Comparison of ENCODE assay signal across 16 cellular contexts in genomic region chr7:28103984-28104628, GRCh38.
DNase-seq lines count a peak whose midpoint lies in the region; ATAC-seq, FAIRE-seq and TF ChIP-seq lines count a peak whose summit lies in the region.
"Had no signal": no experiment of that assay in that cellular context is flagged by ENCODE, and none has a peak within 500 bp of the region (broad histone marks: within the 10 kb centered on the region; RNA-seq: fewer than 3 reads in every experiment).

No MANE protein-coding gene starts in this region.

- ATAC-seq in right lobe of liver (peak; percentile 34 to 77 (median 57)), HepG2 (no peak), K562 (no peak), lower lobe of right lung (peak; percentile 42 to 47), HG02571 (IDR thresholded peaks at IDR 0.05; ENCODE audit: unreplicated experiment) (no peak), HG03521 (IDR thresholded peaks at IDR 0.05; ENCODE audit: unreplicated experiment) (no peak)

- no peak for TF ChIP-seq EP300 in HepG2 (IDR thresholded peaks at IDR 0.05; ENCODE audit: low read depth in 2 of 2, low read length in 2 of 2)
- no peak for TF ChIP-seq EP300 in HepG2 (CRISPR knock-in tag; IDR thresholded peaks at IDR 0.05; ENCODE audit: borderline replicate concordance)
- no peak for TF ChIP-seq EP300 in K562 (IDR thresholded peaks at IDR 0.05; ENCODE audit: low read length)

- DNase-seq in right lobe of liver (no peak), HepG2 (ENCODE audit: low spot score) (no peak), K562 (ENCODE audit: extremely low read depth in 1 of 4, low spot score in 3 of 4) (no peak), lower lobe of right lung (peak; percentile 46), uterus (peak; percentile 72 to 76), GM10248 (ENCODE audit: extremely low spot score) (no peak)
- DNase-seq: activated CD4-positive, alpha-beta T cell treated with anti-CD3 and anti-CD28 coated beads for 1 hour; activated T-cell treated with anti-CD3 and anti-CD28 coated beads for 4 hours; amniotic stem cell; dermis blood vessel endothelial cell; DMS79; left cardiac atrium; NCI-H187 treated with DMSO at 0.1 percent for 48 hours had no signal

- FAIRE-seq in HepG2 (lab: Jason Lieb, UNC) (no peak), K562 (lab: Jason Lieb, UNC) (no peak)

- POLR2A ChIA-PET in HepG2 (lab: Yijun Ruan, JAX), result no interaction called here
- POLR2A ChIA-PET in K562 (lab: Yijun Ruan, JAX), result no interaction called here
- POLR2A ChIA-PET in GM10248 (lab: Yijun Ruan, JAX), result no interaction called here

- H3K4me1 ChIP-seq in right lobe of liver (peaks cover 0 to 18% (median 6%) of the 10 kb centered on the region in 4 donors), HepG2 (ENCODE audit: insufficient read depth, low read length) (peaks cover 6% of the 10 kb centered on the region; the same call in 1 of the 2 replicates), K562 (replicated peaks in 1 of 2; ENCODE audit: control insufficient read depth in 2 of 2, insufficient read depth in 2 of 2, low read length in 2 of 2) (no peaks in the 10 kb centered on the region), lower lobe of right lung (no peaks in the 10 kb centered on the region), uterus (no peaks in the 10 kb centered on the region)

- no peak for TF ChIP-seq POLR2A in right lobe of liver (IDR thresholded peaks at IDR 0.05)
- TF ChIP-seq POLR2A in HepG2 (IDR thresholded peaks at IDR 0.05; ENCODE audit: insufficient read depth in 1 of 2, low read depth in 2 of 2, low read length in 2 of 2), result no peak
- TF ChIP-seq POLR2A in K562 (conservative IDR thresholded peaks at IDR 0.05), result no peak
- no peak for TF ChIP-seq POLR2A in uterus (IDR thresholded peaks at IDR 0.05)

- H3K27me3 ChIP-seq in right lobe of liver, result no peaks in the 10 kb centered on the region
- H3K27me3 ChIP-seq in HepG2 (ENCODE audit: control insufficient read depth in 1 of 2, insufficient read depth in 2 of 2, low read length in 2 of 2), result peaks cover 0 to 1% of the 10 kb centered on the region in 2 experiments; a peak in 1 of 5 replicates
- peaks cover 2 to 19% of the 10 kb centered on the region in 2 experiments; a peak in 4 of 5 replicates for H3K27me3 ChIP-seq in K562 (ENCODE audit: control insufficient read depth in 2 of 2, insufficient read depth in 2 of 2, low read length in 2 of 2)
- no peaks in the 10 kb centered on the region for H3K27me3 ChIP-seq in lower lobe of right lung (ENCODE audit: low read depth)
- no peaks in the 10 kb centered on the region for H3K27me3 ChIP-seq in uterus

- H3K36me3 ChIP-seq in right lobe of liver (no peaks in the 10 kb centered on the region), HepG2 (replicated peaks in 1 of 2; ENCODE audit: control insufficient read depth in 1 of 2, insufficient read depth in 2 of 2, low read length in 2 of 2) (no peaks in the 10 kb centered on the region), K562 (ENCODE audit: control insufficient read depth, insufficient read depth, low read length) (no peaks in the 10 kb centered on the region), lower lobe of right lung (no peaks in the 10 kb centered on the region), uterus (no peaks in the 10 kb centered on the region)

- no peak overlapping the region for H3K4me2 ChIP-seq in HepG2 (ENCODE audit: low read depth, low read length)
- no peak overlapping the region for H3K4me2 ChIP-seq in K562 (ENCODE audit: insufficient read depth, low read length)
- H3K4me2 ChIP-seq: KMS-11 had no signal

- H2AFZ ChIP-seq in HepG2 (ENCODE audit: low read length) (no peak overlapping the region), K562 (ENCODE audit: low read depth, low read length) (no peak overlapping the region)

- H3K9me1 ChIP-seq in K562 (ENCODE audit: control insufficient read depth, insufficient read depth, low read length), result no peaks in the 10 kb centered on the region

- H3K79me2 ChIP-seq in HepG2 (ENCODE audit: insufficient read depth, low read length) (no peaks in the 10 kb centered on the region), K562 (ENCODE audit: control insufficient read depth, insufficient read depth, low read length) (no peaks in the 10 kb centered on the region)

- no peaks in the 10 kb centered on the region for H4K20me1 ChIP-seq in HepG2 (ENCODE audit: insufficient read depth, low read length)
- H4K20me1 ChIP-seq in K562 (replicated peaks; ENCODE audit: control insufficient read depth, insufficient read depth, low read length), result no peaks in the 10 kb centered on the region

- TF ChIP-seq CTCF in right lobe of liver (IDR thresholded peaks at IDR 0.05) (no peak), HepG2 (CRISPR knock-in tag; IDR thresholded peaks at IDR 0.05) (no peak), K562 (IDR thresholded peaks at IDR 0.05 in 2 of 3, conservative IDR thresholded peaks at IDR 0.05 in 1 of 3; ENCODE audit: insufficient read depth in 2 of 3, low read depth in 1 of 3, low read length in 3 of 3) (no peak), lower lobe of right lung (IDR thresholded peaks at IDR 0.05) (no peak), uterus (IDR thresholded peaks at IDR 0.05) (no peak), GM10248 (IDR thresholded peaks at IDR 0.05; ENCODE audit: control extremely low read depth, extremely low read depth, low read depth, missing control alignments) (no peak)

- 58% methylated on average over 3 of the region's 3 CpGs for WGBS in right lobe of liver (ENCODE audit: insufficient coverage, low coverage, low lambda C conversion rate, missing lambda C conversion rate)
- 17% methylated on average over 3 of the region's 3 CpGs for WGBS in HepG2 (ENCODE audit: low lambda C conversion rate)
- WGBS in K562 (ENCODE audit: insufficient coverage, low coverage, missing lambda C conversion rate), result 0% methylated on average over 3 of the region's 3 CpGs

- CTCF ChIA-PET in HepG2 (lab: Yijun Ruan, JAX; ENCODE audit: low intra/inter-chr PET ratio, low total read pairs) (no interaction called here), K562 (lab: Yijun Ruan, JAX; ENCODE audit: low intra/inter-chr PET ratio) (no interaction called here), GM10248 (lab: Yijun Ruan, JAX) (no interaction called here)

- no peak for TF ChIP-seq RAD21 in HepG2 (CRISPR knock-in tag; IDR thresholded peaks at IDR 0.05)
- TF ChIP-seq RAD21 in K562 (CRISPR knock-in tag; conservative IDR thresholded peaks at IDR 0.05 in 1 of 2, IDR thresholded peaks at IDR 0.05 in 1 of 2), result no peak

- H3K9me3 ChIP-seq in right lobe of liver, result no peaks in the 10 kb centered on the region
- H3K9me3 ChIP-seq in HepG2 (ENCODE audit: low read length), result no peaks in the 10 kb centered on the region
- no peaks in the 10 kb centered on the region for H3K9me3 ChIP-seq in K562 (replicated peaks; ENCODE audit: control insufficient read depth, insufficient read depth, low read depth, low read length)
- H3K9me3 ChIP-seq in lower lobe of right lung, result no peaks in the 10 kb centered on the region
- H3K9me3 ChIP-seq in uterus, result no peaks in the 10 kb centered on the region

- intact Hi-C loops in right lobe of liver (cut with DNase I) (no loop called here), HepG2 (cut with micrococcal nuclease; ENCODE audit: unreplicated experiment) (no loop called here), K562 (cut with micrococcal nuclease) (no loop called here), lower lobe of right lung (cut with DNase I) (no loop called here), uterus (cut with DNase I; ENCODE audit: low total_unique reads) (no loop called here)

- no peak overlapping the region for H3K9ac ChIP-seq in HepG2 (ENCODE audit: insufficient read depth, low read depth, low read length)
- H3K9ac ChIP-seq in K562 (ENCODE audit: insufficient read depth in 1 of 2, low read depth in 2 of 2, low read length in 2 of 2), result no peak overlapping the region
- H3K9ac ChIP-seq: KMS-11 had no signal

- BruUV-seq in HepG2 (replicated peaks; lab: Mats Ljungman, UMichigan) (no TSS peak), K562 (replicated peaks; lab: Mats Ljungman, UMichigan) (no TSS peak)

- in situ Hi-C loops in HepG2 (cut with HindIII; ENCODE audit: extremely low pct_ligation_motif_present, low pct_unique_long_range_greater_than_20kb), result no loop called here
- in situ Hi-C loops in K562 (cut with MboI), result no loop called here

- H3K27ac ChIP-seq in right lobe of liver (no peak overlapping the region), HepG2 (ENCODE audit: extremely low read length, insufficient read depth, low read length) (no peak overlapping the region), K562 (ENCODE audit: extremely low read depth, low read depth, low read length) (no peak overlapping the region), lower lobe of right lung (no peak overlapping the region), uterus (peak overlapping the region; percentile 76)
- H3K27ac ChIP-seq: KMS-11 had no signal

- no peak overlapping the region for H3K4me3 ChIP-seq in right lobe of liver
- H3K4me3 ChIP-seq in HepG2 (replicated peaks in 1 of 3; ENCODE audit: insufficient read depth in 1 of 3, low read depth in 2 of 3, low read length in 3 of 3), result no peak overlapping the region
- H3K4me3 ChIP-seq in K562, result no peak overlapping the region
- H3K4me3 ChIP-seq in lower lobe of right lung, result no peak overlapping the region
- no peak overlapping the region for H3K4me3 ChIP-seq in uterus

TF ChIP-seq in HepG2, 621 proteins besides CTCF, POLR2A, EP300 and RAD21 (continues in another document):
- TF ChIP-seq SRSF9 (IDR thresholded peaks at IDR 0.05; ENCODE audit: borderline replicate concordance, insufficient read depth, low read depth, low read length, poor library complexity, severe bottlenecking) (no peak), ZFY (CRISPR knock-in tag; IDR thresholded peaks at IDR 0.05) (no peak)
- TF ChIP-seq, protein P1, sequence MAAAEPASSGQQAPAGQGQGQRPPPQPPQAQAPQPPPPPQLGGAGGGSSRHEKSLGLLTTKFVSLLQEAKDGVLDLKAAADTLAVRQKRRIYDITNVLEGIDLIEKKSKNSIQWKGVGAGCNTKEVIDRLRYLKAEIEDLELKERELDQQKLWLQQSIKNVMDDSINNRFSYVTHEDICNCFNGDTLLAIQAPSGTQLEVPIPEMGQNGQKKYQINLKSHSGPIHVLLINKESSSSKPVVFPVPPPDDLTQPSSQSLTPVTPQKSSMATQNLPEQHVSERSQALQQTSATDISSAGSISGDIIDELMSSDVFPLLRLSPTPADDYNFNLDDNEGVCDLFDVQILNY (CRISPR knock-in tag; conservative IDR thresholded peaks at IDR 0.05), result no peak

TF ChIP-seq in K562, 482 proteins besides CTCF, POLR2A, EP300 and RAD21 (continues in another document):
- TF ChIP-seq, protein P2, sequence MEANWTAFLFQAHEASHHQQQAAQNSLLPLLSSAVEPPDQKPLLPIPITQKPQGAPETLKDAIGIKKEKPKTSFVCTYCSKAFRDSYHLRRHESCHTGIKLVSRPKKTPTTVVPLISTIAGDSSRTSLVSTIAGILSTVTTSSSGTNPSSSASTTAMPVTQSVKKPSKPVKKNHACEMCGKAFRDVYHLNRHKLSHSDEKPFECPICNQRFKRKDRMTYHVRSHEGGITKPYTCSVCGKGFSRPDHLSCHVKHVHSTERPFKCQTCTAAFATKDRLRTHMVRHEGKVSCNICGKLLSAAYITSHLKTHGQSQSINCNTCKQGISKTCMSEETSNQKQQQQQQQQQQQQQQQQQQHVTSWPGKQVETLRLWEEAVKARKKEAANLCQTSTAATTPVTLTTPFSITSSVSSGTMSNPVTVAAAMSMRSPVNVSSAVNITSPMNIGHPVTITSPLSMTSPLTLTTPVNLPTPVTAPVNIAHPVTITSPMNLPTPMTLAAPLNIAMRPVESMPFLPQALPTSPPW (CRISPR knock-in tag; IDR thresholded peaks at IDR 0.05), result peak; percentile 36; the same call in 1 of the 2 replicates
- no peak for TF ChIP-seq PURB (CRISPR knock-in tag; IDR thresholded peaks at IDR 0.05; ENCODE audit: low read depth)

Comparison
In these comparisons a context has a peak if more than half of its experiments do, and no peak if none do; other contexts are left out.
1. ATAC-seq: peak in right lobe of liver (4 of 4) and lower lobe of right lung (2 of 2); none in HepG2 (single experiment), K562 (single experiment), HG02571 (single experiment) and HG03521 (single experiment).
2. DNase-seq: peak in lower lobe of right lung (single experiment) and uterus (2 of 2); none in right lobe of liver (0 of 3), HepG2 (single experiment), K562 (0 of 4) and GM10248 (single experiment).
3. H3K27ac ChIP-seq: peak in uterus (2 of 2); none in right lobe of liver (0 of 3), HepG2 (single experiment), K562 (single experiment) and lower lobe of right lung (single experiment).